In the genomic region with DNA sequence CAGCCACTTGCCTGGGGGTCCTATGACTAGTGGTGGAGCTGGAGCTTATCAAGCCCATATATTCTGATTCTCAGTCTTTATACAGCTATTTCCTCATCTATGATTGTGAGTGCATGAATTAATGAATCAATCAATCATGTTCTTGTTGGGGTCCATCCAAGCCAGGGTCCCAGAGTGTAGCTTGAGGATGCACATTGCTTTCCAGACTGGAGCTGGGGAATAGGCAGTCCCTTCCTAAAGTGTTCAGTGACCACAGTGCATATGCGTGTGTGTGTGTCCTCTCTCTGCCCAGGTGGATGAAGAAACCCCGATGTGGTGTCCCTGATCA, we compare ENCODE assay signal across 21 cellular contexts. TPM values are rescaled to one million over a fixed set of nuclear protein-coding genes. Genes with fewer than 3 reads are reported as not detected.
DNase-seq lines count a peak whose midpoint lies in the region; ATAC-seq and TF ChIP-seq lines count a peak whose summit lies in the region.
"Had no signal": no experiment of that assay in that cellular context is flagged by ENCODE, and none has a peak within 500 bp of the region (broad histone marks: within the 10 kb centered on the region; RNA-seq: fewer than 3 reads in every experiment).

No MANE protein-coding gene starts in this region.

- no peaks in the 10 kb centered on the region for H3K9me3 Mint-ChIP-seq in activated naive CD4-positive, alpha-beta T cell treated with anti-CD3 and anti-CD28 coated beads, Interleukin-2, amount 50 U/mL, for 72 hours
- no peaks in the 10 kb centered on the region for H3K9me3 Mint-ChIP-seq in WTC11
- H3K9me3 Mint-ChIP-seq in effector memory CD8-positive, alpha-beta T cell: no peaks in the 10 kb centered on the region
- H3K9me3 Mint-ChIP-seq: GM23338 had no signal

- H3K4me1 ChIP-seq in upper lobe of right lung: no peaks in the 10 kb centered on the region
- H3K4me1 ChIP-seq: ascending aorta, heart right ventricle, right atrium auricular region, testis had no signal

- no peaks in the 10 kb centered on the region for H3K36me3 ChIP-seq in upper lobe of right lung
- H3K36me3 ChIP-seq: right atrium auricular region had no signal

- ATAC-seq in activated naive CD4-positive, alpha-beta T cell treated with anti-CD3 and anti-CD28 coated beads, Interleukin-2, amount 50 U/mL, for 72 hours: no peak
- ATAC-seq in WTC11 (no peak), upper lobe of right lung (peak; percentile 27), GM21390 (IDR thresholded peaks at IDR 0.05; ENCODE audit: unreplicated experiment) (no peak), GM19023 (IDR thresholded peaks at IDR 0.05; ENCODE audit: unreplicated experiment) (no peak), sciatic nerve (no peak)
- no peak for ATAC-seq in effector memory CD8-positive, alpha-beta T cell (replicated peaks)
- ATAC-seq: GM23338, heart right ventricle had no signal

- no peaks in the 10 kb centered on the region for H3K9me3 ChIP-seq in upper lobe of right lung
- H3K9me3 ChIP-seq: ascending aorta, heart right ventricle, right atrium auricular region, testis had no signal

- peaks cover 33% of the 10 kb centered on the region for H3K4me1 Mint-ChIP-seq in WTC11
- peaks cover 34 to 37% of the 10 kb centered on the region in 2 donors for H3K4me1 Mint-ChIP-seq in effector memory CD8-positive, alpha-beta T cell (ENCODE audit: low read depth in 2 of 2)

- no peaks in the 10 kb centered on the region for H3K27me3 Mint-ChIP-seq in WTC11 (ENCODE audit: low read depth)
- H3K27me3 Mint-ChIP-seq in effector memory CD8-positive, alpha-beta T cell: no peaks in the 10 kb centered on the region

- POLR2A ChIA-PET in WTC11 (lab: Charles Lee): no interaction called here

- CTCF ChIA-PET in WTC11 (lab: Charles Lee): interaction anchor here (0.6 to 0.7 kb wide), 2 partner anchors 12 to 85 kb away, joined by 3 read pairs; no protein-coding TSS in a partner anchor

- H3K27ac Mint-ChIP-seq in activated naive CD4-positive, alpha-beta T cell treated with anti-CD3 and anti-CD28 coated beads, Interleukin-2, amount 50 U/mL, for 72 hours: peak overlapping the region; percentile 28 to 84
- H3K27ac Mint-ChIP-seq in WTC11: peak overlapping the region; percentile 82; the same call in 1 of the 2 replicates
- H3K27ac Mint-ChIP-seq in effector memory CD8-positive, alpha-beta T cell: peak overlapping the region; percentile 100
- H3K27ac Mint-ChIP-seq: GM23338 had no signal

- H3K36me3 Mint-ChIP-seq in activated naive CD4-positive, alpha-beta T cell treated with anti-CD3 and anti-CD28 coated beads, Interleukin-2, amount 50 U/mL, for 72 hours: no peaks in the 10 kb centered on the region
- H3K36me3 Mint-ChIP-seq in WTC11: no peaks in the 10 kb centered on the region; the same call in 1 of the 2 replicates
- H3K36me3 Mint-ChIP-seq in effector memory CD8-positive, alpha-beta T cell (ENCODE audit: insufficient read depth): peaks cover 14% of the 10 kb centered on the region

- intact Hi-C loops in upper lobe of right lung (cut with DNase I) (no loop called here), sciatic nerve (cut with DNase I) (no loop called here)

- H3K4me3 Mint-ChIP-seq in WTC11: no peak overlapping the region
- peak overlapping the region; percentile 78 to 79 for H3K4me3 Mint-ChIP-seq in effector memory CD8-positive, alpha-beta T cell
- H3K4me3 Mint-ChIP-seq: GM23338 had no signal

- H3K4me3 ChIP-seq in upper lobe of right lung: no peak overlapping the region
- H3K4me3 ChIP-seq: ascending aorta, GM23338, heart right ventricle, right atrium auricular region, testis had no signal

- H3K27ac ChIP-seq in upper lobe of right lung: no peak overlapping the region
- H3K27ac ChIP-seq: ascending aorta, heart right ventricle, right atrium auricular region, testis had no signal

- no peak for TF ChIP-seq CTCF in WTC11 (IDR thresholded peaks at IDR 0.05)
- no peak for TF ChIP-seq CTCF in upper lobe of right lung (IDR thresholded peaks at IDR 0.05)

- no peak for DNase-seq in activated naive CD4-positive, alpha-beta T cell treated with anti-CD3 and anti-CD28 coated beads, Interleukin-2, amount 50 U/mL, for 72 hours (ENCODE audit: low spot score in 2 of 2)
- DNase-seq in activated naive CD4-positive, alpha-beta T cell treated with anti-CD3 and anti-CD28 coated beads, Interleukin-2, amount 50 U/mL, for 16 hours: no peak
- DNase-seq in WTC11 (ENCODE audit: low spot score) (no peak), upper lobe of right lung (no peak), sciatic nerve (ENCODE audit: low spot score) (no peak)
- no peak for DNase-seq in effector memory CD8-positive, alpha-beta T cell
- DNase-seq: activated gamma-delta T cell, Calu3, heart right ventricle, NCI-H1092, NCI-H2081, NCI-H510A, RPMI8226, testis had no signal

- H3K27me3 ChIP-seq in upper lobe of right lung: no peaks in the 10 kb centered on the region
- H3K27me3 ChIP-seq: ascending aorta, heart right ventricle, right atrium auricular region, testis had no signal

TF ChIP-seq in WTC11, 78 proteins besides CTCF, POLR2A, EP300 and RAD21 (continues in another document):
- TF ChIP-seq ZNF416 (CRISPR knock-in tag; IDR thresholded peaks at IDR 0.05): no peak
- TF ChIP-seq ZNF671 (CRISPR knock-in tag; IDR thresholded peaks at IDR 0.05): no peak
- TF ChIP-seq HMGXB4 (CRISPR knock-in tag; IDR thresholded peaks at IDR 0.05): no peak
- no peak for TF ChIP-seq ZNF232 (CRISPR knock-in tag; IDR thresholded peaks at IDR 0.05)
- TF ChIP-seq, protein P1, sequence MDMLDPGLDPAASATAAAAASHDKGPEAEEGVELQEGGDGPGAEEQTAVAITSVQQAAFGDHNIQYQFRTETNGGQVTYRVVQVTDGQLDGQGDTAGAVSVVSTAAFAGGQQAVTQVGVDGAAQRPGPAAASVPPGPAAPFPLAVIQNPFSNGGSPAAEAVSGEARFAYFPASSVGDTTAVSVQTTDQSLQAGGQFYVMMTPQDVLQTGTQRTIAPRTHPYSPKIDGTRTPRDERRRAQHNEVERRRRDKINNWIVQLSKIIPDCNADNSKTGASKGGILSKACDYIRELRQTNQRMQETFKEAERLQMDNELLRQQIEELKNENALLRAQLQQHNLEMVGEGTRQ (CRISPR knock-in tag; IDR thresholded peaks at IDR 0.05): no peak
- TF ChIP-seq PREB (CRISPR knock-in tag; IDR thresholded peaks at IDR 0.05; ENCODE audit: borderline replicate concordance): no peak
- no peak for TF ChIP-seq HMGA2 (CRISPR knock-in tag; IDR thresholded peaks at IDR 0.05)
- TF ChIP-seq CREB1 (CRISPR knock-in tag; IDR thresholded peaks at IDR 0.05): no peak

RNA-seq across cellular contexts. Expression of gene MMP24, which starts 25.1 kb away (rescaled TPM):
- total RNA-seq in activated naive CD4-positive, alpha-beta T cell treated with anti-CD3 and anti-CD28 coated beads, Interleukin-2, amount 50 U/mL, for 72 hours: not detected
- total RNA-seq in WTC11 (2021) (6.6 to 16.8 TPM (median 7.2 TPM) in 3 replicates), upper lobe of right lung (13.0 TPM), sciatic nerve (0.49 TPM)
- total RNA-seq: ascending aorta had no signal

RNA-seq across cellular contexts. Expression of gene MMP24OS, which starts 26.3 kb away (rescaled TPM):
- total RNA-seq in activated naive CD4-positive, alpha-beta T cell treated with anti-CD3 and anti-CD28 coated beads, Interleukin-2, amount 50 U/mL, for 72 hours: 10 to 100 TPM; 29.4 to 41.8 TPM
- 44.0 to 50.6 TPM (median 44.9 TPM) in 3 replicates for total RNA-seq in WTC11 (2021)
- 85.2 TPM for total RNA-seq in upper lobe of right lung
- total RNA-seq in sciatic nerve: 71.6 TPM

RNA-seq across cellular contexts. Expression of gene EIF6, which starts 33.0 kb away (rescaled TPM):
- total RNA-seq in activated naive CD4-positive, alpha-beta T cell treated with anti-CD3 and anti-CD28 coated beads, Interleukin-2, amount 50 U/mL, for 72 hours: 100 to 1,000 TPM in 1 of 2 donors, 10 to 100 TPM in 1; 63.9 to 115 TPM
- total RNA-seq in WTC11 (2021) (130 to 157 TPM (median 133 TPM) in 3 replicates), upper lobe of right lung (78.8 TPM), sciatic nerve (66.9 TPM)

RNA-seq across cellular contexts. Expression of gene FAM83C, which starts 40.6 kb away (rescaled TPM):
- not detected for total RNA-seq in activated naive CD4-positive, alpha-beta T cell treated with anti-CD3 and anti-CD28 coated beads, Interleukin-2, amount 50 U/mL, for 72 hours
- total RNA-seq in WTC11 (2021): not detected in 3 replicates
- total RNA-seq in upper lobe of right lung: not detected
- total RNA-seq in sciatic nerve: not detected
- total RNA-seq: ascending aorta, Calu3, cerebellum, heart right ventricle, HT1080, right atrium auricular region had no signal
